ENCODE assay signal across 8 cellular contexts in the genomic region with DNA sequence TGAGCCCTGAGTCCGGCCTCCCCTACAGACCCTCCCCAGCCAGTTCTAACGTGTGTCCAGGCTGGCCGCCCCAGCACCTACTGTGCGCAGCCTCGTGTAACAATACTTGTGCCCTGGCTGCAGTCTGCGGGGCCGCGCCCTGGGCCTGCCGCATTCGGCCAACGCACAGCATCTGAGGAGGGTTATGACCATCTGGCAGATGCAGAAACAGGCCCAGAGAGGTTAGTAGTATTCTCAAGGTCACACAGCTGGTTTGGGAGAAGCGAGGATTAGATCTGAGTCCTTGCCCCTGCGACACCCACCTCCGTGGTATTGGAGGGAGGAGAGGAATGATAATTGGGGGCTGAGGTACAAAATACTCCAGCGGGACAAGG. TPM values are rescaled to one million over a fixed set of nuclear protein-coding genes. Genes with fewer than 3 reads are reported as not detected.
A peak's percentile ranks its signal among the peaks of the same experiment; 100 is the strongest.
DNase-seq lines count a peak whose midpoint lies in the region; ATAC-seq and TF ChIP-seq lines count a peak whose summit lies in the region.

No MANE protein-coding gene starts in this region.

- 5% methylated on average over 15 of the region's 15 CpGs for WGBS in liver
- 3% methylated on average over 15 of the region's 15 CpGs; no CpG with 5 or more reads in 1 of the 2 donors for WGBS in transverse colon (ENCODE audit: low coverage in 1 of 2), 2 donors

- TF ChIP-seq EP300 in transverse colon (IDR thresholded peaks at IDR 0.05; ENCODE audit: low read depth): no peak

- ATAC-seq in HG02852 (IDR thresholded peaks at IDR 0.05; ENCODE audit: unreplicated experiment) (no peak), HG03280 (IDR thresholded peaks at IDR 0.05; ENCODE audit: unreplicated experiment) (no peak)

- TF ChIP-seq RAD21 in liver (IDR thresholded peaks at IDR 0.05): no peak

- POLR2A ChIA-PET in AG04449 (lab: Yijun Ruan, JAX): interaction anchor here (1.0 to 1.9 kb wide), 7 partner anchors 9 to 138 kb away, joined by 3 to 13 read pairs (median 3); partner anchors contain the start of genes ACD and ATP6V0D1

- H3K4me3 ChIP-seq in AG04449 (ENCODE audit: low read depth, low read length) (peak overlapping the region; percentile 73), brain microvascular endothelial cell (ENCODE audit: low read depth, low read length) (peak overlapping the region; percentile 78), liver (ENCODE audit: low read depth in 1 of 3, low read length in 3 of 3) (peak overlapping the region; percentile 69 to 83 (median 71)), transverse colon (peak overlapping the region; percentile 55 to 75 (median 62))

- H3K4me1 ChIP-seq in liver (ENCODE audit: control insufficient read depth in 4 of 4, insufficient read depth in 4 of 4, low read length in 3 of 4) (peaks cover 8 to 43% (median 34%) of the 10 kb centered on the region in 4 donors), transverse colon (peaks cover 8 to 30% (median 25%) of the 10 kb centered on the region in 4 donors)

- TF ChIP-seq CTCF in AG04449 (IDR thresholded peaks at IDR 0.05; ENCODE audit: insufficient read depth, low read length, missing control alignments) (no peak), brain microvascular endothelial cell (IDR thresholded peaks at IDR 0.05; ENCODE audit: low read depth, low read length, missing control alignments) (no peak), liver (IDR thresholded peaks at IDR 0.05; ENCODE audit: low read depth, low read length, missing input control) (no peak), transverse colon (IDR thresholded peaks at IDR 0.05) (no peak)

- H3K27ac ChIP-seq in brain microvascular endothelial cell (peak overlapping the region; percentile 76), liver (ENCODE audit: low read depth in 1 of 2, low read length in 2 of 2) (peak overlapping the region; percentile 66 to 87), transverse colon (peak overlapping the region; percentile 88 to 92 (median 90))

- H3K36me3 ChIP-seq in brain microvascular endothelial cell (replicated peaks) (no peaks in the 10 kb centered on the region), liver (ENCODE audit: control insufficient read depth in 4 of 4, insufficient read depth in 3 of 4, low read depth in 1 of 4, low read length in 3 of 4) (no peaks in the 10 kb centered on the region), transverse colon (no peaks in the 10 kb centered on the region)

- CTCF ChIA-PET in AG04449 (lab: Yijun Ruan, JAX): interaction anchor here (1.1 to 25.0 kb wide), 10 partner anchors 8 to 136 kb away, joined by 3 to 605 read pairs (median 12); partner anchors contain the start of genes ACD, ATP6V0D1, C16orf86 and CTCF

- H3K9me3 ChIP-seq in liver (ENCODE audit: control insufficient read depth in 4 of 4, low read length in 3 of 4) (no peaks in the 10 kb centered on the region), transverse colon (no peaks in the 10 kb centered on the region)

- H3K9ac ChIP-seq in liver (ENCODE audit: low read depth in 1 of 2, low read length in 2 of 2): peak overlapping the region; percentile 61 to 64

- no peak for DNase-seq in AG04449 (ENCODE audit: low read depth, low spot score)
- DNase-seq in HuH-7 (ENCODE audit: low spot score): peak; percentile 43
- no peak for DNase-seq in brain microvascular endothelial cell
- no peak for DNase-seq in transverse colon
- no peak for DNase-seq in SHP77 treated with DMSO at 0.1 percent for 48 hours (lab: John Stamatoyannopoulos, UW)

- H3K27me3 ChIP-seq in brain microvascular endothelial cell (replicated peaks) (no peaks in the 10 kb centered on the region), liver (ENCODE audit: control insufficient read depth in 4 of 4, insufficient read depth in 4 of 4, low read length in 3 of 4) (no peaks in the 10 kb centered on the region), transverse colon (no peaks in the 10 kb centered on the region)

- intact Hi-C loops in transverse colon (cut with DNase I; ENCODE audit: low total_unique reads): no loop called here

- in situ Hi-C loops in brain microvascular endothelial cell (cut with HindIII; ENCODE audit: low pct_ligation_motif_present, low sequenced_read_pairs) (no loop called here), transverse colon (cut with MboI; ENCODE audit: low pct_ligation_motif_present in 1 of 4, low pct_unique_long_range_greater_than_20kb in 1 of 4, low sequenced_read_pairs in 3 of 4) (loop anchor here in 1 of 4 donors (10.0 kb wide), 1 partner anchor 135 kb away; the partner anchor contains the start of genes ACD, C16orf86, ENKD1 and PARD6A)

- no peak for TF ChIP-seq POLR2A in transverse colon (IDR thresholded peaks at IDR 0.05)

TF ChIP-seq in liver, 16 proteins besides CTCF, POLR2A, EP300 and RAD21:
- TF ChIP-seq MAX (IDR thresholded peaks at IDR 0.05) (no peak), GABPA (IDR thresholded peaks at IDR 0.05 in 1 of 2, conservative IDR thresholded peaks at IDR 0.05 in 1 of 2) (no peak), RXRA (IDR thresholded peaks at IDR 0.05) (no peak), JUND (IDR thresholded peaks at IDR 0.05) (no peak), EGR1 (IDR thresholded peaks at IDR 0.05; ENCODE audit: low read depth in 2 of 2) (no peak), HNF4G (IDR thresholded peaks at IDR 0.05) (no peak), HNF4A (conservative IDR thresholded peaks at IDR 0.05) (no peak), FOXA2 (IDR thresholded peaks at IDR 0.05) (no peak), TAF1 (conservative IDR thresholded peaks at IDR 0.05) (no peak), FOXA1 (IDR thresholded peaks at IDR 0.05) (no peak), YY1 (IDR thresholded peaks at IDR 0.05) (no peak), SP1 (IDR thresholded peaks at IDR 0.05) (no peak), NR2F2 (IDR thresholded peaks at IDR 0.05) (no peak), ATF3 (IDR thresholded peaks at IDR 0.05) (no peak)
- TF ChIP-seq, protein P1, sequence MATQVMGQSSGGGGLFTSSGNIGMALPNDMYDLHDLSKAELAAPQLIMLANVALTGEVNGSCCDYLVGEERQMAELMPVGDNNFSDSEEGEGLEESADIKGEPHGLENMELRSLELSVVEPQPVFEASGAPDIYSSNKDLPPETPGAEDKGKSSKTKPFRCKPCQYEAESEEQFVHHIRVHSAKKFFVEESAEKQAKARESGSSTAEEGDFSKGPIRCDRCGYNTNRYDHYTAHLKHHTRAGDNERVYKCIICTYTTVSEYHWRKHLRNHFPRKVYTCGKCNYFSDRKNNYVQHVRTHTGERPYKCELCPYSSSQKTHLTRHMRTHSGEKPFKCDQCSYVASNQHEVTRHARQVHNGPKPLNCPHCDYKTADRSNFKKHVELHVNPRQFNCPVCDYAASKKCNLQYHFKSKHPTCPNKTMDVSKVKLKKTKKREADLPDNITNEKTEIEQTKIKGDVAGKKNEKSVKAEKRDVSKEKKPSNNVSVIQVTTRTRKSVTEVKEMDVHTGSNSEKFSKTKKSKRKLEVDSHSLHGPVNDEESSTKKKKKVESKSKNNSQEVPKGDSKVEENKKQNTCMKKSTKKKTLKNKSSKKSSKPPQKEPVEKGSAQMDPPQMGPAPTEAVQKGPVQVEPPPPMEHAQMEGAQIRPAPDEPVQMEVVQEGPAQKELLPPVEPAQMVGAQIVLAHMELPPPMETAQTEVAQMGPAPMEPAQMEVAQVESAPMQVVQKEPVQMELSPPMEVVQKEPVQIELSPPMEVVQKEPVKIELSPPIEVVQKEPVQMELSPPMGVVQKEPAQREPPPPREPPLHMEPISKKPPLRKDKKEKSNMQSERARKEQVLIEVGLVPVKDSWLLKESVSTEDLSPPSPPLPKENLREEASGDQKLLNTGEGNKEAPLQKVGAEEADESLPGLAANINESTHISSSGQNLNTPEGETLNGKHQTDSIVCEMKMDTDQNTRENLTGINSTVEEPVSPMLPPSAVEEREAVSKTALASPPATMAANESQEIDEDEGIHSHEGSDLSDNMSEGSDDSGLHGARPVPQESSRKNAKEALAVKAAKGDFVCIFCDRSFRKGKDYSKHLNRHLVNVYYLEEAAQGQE (IDR thresholded peaks at IDR 0.05): no peak
- TF ChIP-seq, protein P2, sequence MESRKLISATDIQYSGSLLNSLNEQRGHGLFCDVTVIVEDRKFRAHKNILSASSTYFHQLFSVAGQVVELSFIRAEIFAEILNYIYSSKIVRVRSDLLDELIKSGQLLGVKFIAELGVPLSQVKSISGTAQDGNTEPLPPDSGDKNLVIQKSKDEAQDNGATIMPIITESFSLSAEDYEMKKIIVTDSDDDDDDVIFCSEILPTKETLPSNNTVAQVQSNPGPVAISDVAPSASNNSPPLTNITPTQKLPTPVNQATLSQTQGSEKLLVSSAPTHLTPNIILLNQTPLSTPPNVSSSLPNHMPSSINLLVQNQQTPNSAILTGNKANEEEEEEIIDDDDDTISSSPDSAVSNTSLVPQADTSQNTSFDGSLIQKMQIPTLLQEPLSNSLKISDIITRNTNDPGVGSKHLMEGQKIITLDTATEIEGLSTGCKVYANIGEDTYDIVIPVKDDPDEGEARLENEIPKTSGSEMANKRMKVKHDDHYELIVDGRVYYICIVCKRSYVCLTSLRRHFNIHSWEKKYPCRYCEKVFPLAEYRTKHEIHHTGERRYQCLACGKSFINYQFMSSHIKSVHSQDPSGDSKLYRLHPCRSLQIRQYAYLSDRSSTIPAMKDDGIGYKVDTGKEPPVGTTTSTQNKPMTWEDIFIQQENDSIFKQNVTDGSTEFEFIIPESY (IDR thresholded peaks at IDR 0.05): no peak
TF ChIP-seq in liver: peak in this region for 0.

RNA-seq across cellular contexts. Expression of gene RIPOR1, which starts 1.0 kb away (rescaled TPM):
- total RNA-seq in liver: 10 to 100 TPM; 16.8 to 25.2 TPM
- polyA plus RNA-seq in liver: 10 to 100 TPM in 1 of 2 donors, 1 to 10 TPM in 1; 7.6 to 13.8 TPM
- total RNA-seq in transverse colon: 100 to 1,000 TPM in 1 of 4 donors, 10 to 100 TPM in 3; 11.2 to 141 (median 24.1) TPM

RNA-seq across cellular contexts. Expression of gene CTCF, which starts 32.7 kb away (rescaled TPM):
- total RNA-seq in liver: 10 to 100 TPM; 16.1 to 35.3 TPM
- polyA plus RNA-seq in liver: 10 to 100 TPM; 10.1 to 14.9 TPM
- 10 to 100 TPM; 40.0 to 46.8 (median 41.9) TPM for total RNA-seq in transverse colon

RNA-seq across cellular contexts. Expression of gene AGRP, which starts 46.3 kb away (rescaled TPM):
- not detected for total RNA-seq in liver
- under 1 TPM; 0.18 to 0.50 TPM for polyA plus RNA-seq in liver
- total RNA-seq in transverse colon: not detected

RNA-seq across cellular contexts. Expression of gene ATP6V0D1, which starts 48.7 kb away (rescaled TPM):
- 10 to 100 TPM; 73.2 to 80.2 TPM for total RNA-seq in liver
- 10 to 100 TPM; 47.6 to 59.9 TPM for polyA plus RNA-seq in liver
- 100 to 1,000 TPM; 218 to 457 (median 386) TPM for total RNA-seq in transverse colon
